8 cellular contexts compared by ENCODE assay signal in the genomic region with DNA sequence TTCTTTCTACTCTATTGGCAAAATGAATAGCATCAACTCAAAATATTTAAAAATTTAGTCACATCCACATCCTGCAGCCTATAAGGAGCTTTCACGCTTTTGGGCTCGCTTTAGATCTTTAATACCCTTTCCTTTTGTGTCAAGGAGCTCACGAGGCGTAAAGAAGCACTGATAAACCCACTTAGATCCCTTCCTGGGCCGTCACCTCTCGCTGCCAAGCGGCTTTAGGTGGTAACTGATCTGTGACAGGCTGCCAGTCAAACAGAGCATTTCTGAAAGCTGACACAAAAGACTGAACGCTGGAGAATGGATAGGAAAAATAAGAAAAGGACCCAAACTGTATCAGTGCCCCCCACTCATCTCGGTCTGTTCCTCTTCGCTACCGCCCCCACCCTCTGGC.
DNase-seq lines count a peak whose midpoint lies in the region; ATAC-seq and TF ChIP-seq lines count a peak whose summit lies in the region.

No MANE protein-coding gene starts in this region.

- no peak overlapping the region for H4K8ac ChIP-seq in mesenchymal stem cell (ENCODE audit: low read length)

- H3K9me2 ChIP-seq in OCI-LY7 (ENCODE audit: insufficient read depth, low read length) = no peaks in the 10 kb centered on the region

- no peak overlapping the region for H3K18ac ChIP-seq in mesenchymal stem cell (ENCODE audit: low read depth in 1 of 2, low read length in 2 of 2)

- BruUV-seq in OCI-LY7 (replicated peaks; lab: Mats Ljungman, UMichigan) = no TSS peak

- H3K4me1 ChIP-seq in OCI-LY7 (ENCODE audit: insufficient read depth, low read length, poor library complexity, severe bottlenecking) (no peaks in the 10 kb centered on the region), mesenchymal stem cell (ENCODE audit: control insufficient read depth, insufficient read depth, low read depth, low read length) (peaks cover 8% of the 10 kb centered on the region), body of pancreas (peaks cover 6% of the 10 kb centered on the region)

- no peaks in the 10 kb centered on the region for H3K36me3 Mint-ChIP-seq in activated T-helper 1 cell treated with anti-CD3 and anti-CD28 coated beads, Interleukin-12 subunit alpha, Interleukin-12 subunit beta, Interleukin-2, Interleukin-4 antibody, amounts not matched to agents 30 ng/mL and 10 ng/mL and 1 ng/mL, durations not matched to agents 14 hours and 24 hours and 36 hours (ENCODE audit: low read depth)

- no peak overlapping the region for H3K9ac ChIP-seq in mesenchymal stem cell (ENCODE audit: low read length)

- DNase-seq in OCI-LY7 (ENCODE audit: low spot score) (peak; percentile 1), mesenchymal stem cell (no peak), RKO (ENCODE audit: low spot score) (no peak), body of pancreas (no peak)
- DNase-seq in activated T-helper 1 cell treated with anti-CD3 and anti-CD28 coated beads, Interleukin-12 subunit alpha, Interleukin-12 subunit beta, Interleukin-2, Interleukin-4 antibody, amounts not matched to agents 30 ng/mL and 10 ng/mL and 1 ng/mL, durations not matched to agents 14 hours and 24 hours and 36 hours (ENCODE audit: low spot score) = no peak

- H4K91ac ChIP-seq in mesenchymal stem cell (ENCODE audit: low read length) = no peak overlapping the region

- H2BK5ac ChIP-seq in mesenchymal stem cell (ENCODE audit: low read depth, low read length, poor library complexity, severe bottlenecking) = no peak overlapping the region

- no peaks in the 10 kb centered on the region for H3K4me1 Mint-ChIP-seq in activated T-helper 1 cell treated with anti-CD3 and anti-CD28 coated beads, Interleukin-12 subunit alpha, Interleukin-12 subunit beta, Interleukin-2, Interleukin-4 antibody, amounts not matched to agents 30 ng/mL and 10 ng/mL and 1 ng/mL, durations not matched to agents 14 hours and 24 hours and 36 hours (ENCODE audit: low read depth)

- H3K9me3 Mint-ChIP-seq in activated T-helper 1 cell treated with anti-CD3 and anti-CD28 coated beads, Interleukin-12 subunit alpha, Interleukin-12 subunit beta, Interleukin-2, Interleukin-4 antibody, amounts not matched to agents 30 ng/mL and 10 ng/mL and 1 ng/mL, durations not matched to agents 14 hours and 24 hours and 36 hours = no peaks in the 10 kb centered on the region

- 33% methylated on average over 11 of the region's 11 CpGs for WGBS in mesenchymal stem cell
- WGBS in body of pancreas, 2 donors = 24 to 26% methylated on average over 11 of the region's 11 CpGs

- no peak overlapping the region for H2BK120ac ChIP-seq in mesenchymal stem cell (ENCODE audit: low read depth, low read length)

- intact Hi-C loops in OCI-LY7 (cut with micrococcal nuclease; ENCODE audit: unreplicated experiment) = no loop called here
- intact Hi-C loops in body of pancreas (cut with DNase I) = no loop called here
- intact Hi-C loops in activated T-helper 1 cell treated with anti-CD3 and anti-CD28 coated beads, Interleukin-12 subunit alpha, Interleukin-12 subunit beta, Interleukin-2, Interleukin-4 antibody, amounts not matched to agents 30 ng/mL and 10 ng/mL and 1 ng/mL, durations not matched to agents 14 hours and 24 hours and 36 hours (cut with micrococcal nuclease) = loop anchor here (5.0 kb wide), 1 partner anchor 1179 kb away; no protein-coding TSS in a partner anchor

- H3K27ac ChIP-seq in OCI-LY7 (ENCODE audit: low read depth, low read length, poor library complexity, severe bottlenecking) = no peak overlapping the region
- peak overlapping the region; percentile 8 for H3K27ac ChIP-seq in mesenchymal stem cell (ENCODE audit: low read length, poor library complexity, severe bottlenecking)
- H3K27ac ChIP-seq in body of pancreas = no peak overlapping the region

- H3K23ac ChIP-seq in mesenchymal stem cell (ENCODE audit: low read length in 2 of 2) = no peak overlapping the region

- no peak overlapping the region for H3K4me3 Mint-ChIP-seq in activated T-helper 1 cell treated with anti-CD3 and anti-CD28 coated beads, Interleukin-12 subunit alpha, Interleukin-12 subunit beta, Interleukin-2, Interleukin-4 antibody, amounts not matched to agents 30 ng/mL and 10 ng/mL and 1 ng/mL, durations not matched to agents 14 hours and 24 hours and 36 hours

- H3K36me3 ChIP-seq in OCI-LY7 (ENCODE audit: insufficient read depth, low read length) (no peaks in the 10 kb centered on the region), mesenchymal stem cell (ENCODE audit: control insufficient read depth in 1 of 2, insufficient read depth in 2 of 2, low read depth in 1 of 2, low read length in 2 of 2) (no peaks in the 10 kb centered on the region), body of pancreas (replicated peaks in 1 of 2; ENCODE audit: insufficient read depth in 1 of 2, low read depth in 2 of 2) (no peaks in the 10 kb centered on the region)

- POLR2A ChIA-PET in OCI-LY7 (lab: Charles Lee) = no interaction called here

- H3K79me2 ChIP-seq in OCI-LY7 (ENCODE audit: insufficient read depth, low read depth, low read length) = no peaks in the 10 kb centered on the region

- H3K9me3 ChIP-seq in OCI-LY7 (ENCODE audit: low read length) = no peaks in the 10 kb centered on the region
- H3K9me3 ChIP-seq in mesenchymal stem cell (ENCODE audit: control insufficient read depth, low read length) = no peaks in the 10 kb centered on the region
- no peaks in the 10 kb centered on the region for H3K9me3 ChIP-seq in body of pancreas

- CTCF ChIA-PET in OCI-LY7 (lab: Charles Lee; ENCODE audit: unreplicated experiment) = no interaction called here

- TF ChIP-seq CTCF in GM12873 (IDR thresholded peaks at IDR 0.05; ENCODE audit: insufficient read depth, low read depth, low read length, missing control alignments) (peak; percentile 10), OCI-LY7 (conservative IDR thresholded peaks at IDR 0.05; ENCODE audit: low read length) (no peak), body of pancreas (IDR thresholded peaks at IDR 0.05) (no peak)

- H3K27me3 ChIP-seq in mesenchymal stem cell (ENCODE audit: control insufficient read depth in 1 of 2, insufficient read depth in 1 of 2, low read length in 2 of 2) = no peaks in the 10 kb centered on the region
- H3K27me3 ChIP-seq in body of pancreas = no peaks in the 10 kb centered on the region

- no peak overlapping the region for H2BK12ac ChIP-seq in mesenchymal stem cell (ENCODE audit: low read length in 2 of 2)

- no peak overlapping the region for H3K4me2 ChIP-seq in OCI-LY7 (ENCODE audit: low read length)
- H3K4me2 ChIP-seq in mesenchymal stem cell (ENCODE audit: low read length, poor library complexity, severe bottlenecking) = peak overlapping the region; percentile 43

- no peak overlapping the region for H3K14ac ChIP-seq in mesenchymal stem cell (ENCODE audit: low read length in 2 of 2)

- no peak overlapping the region for H2AFZ ChIP-seq in OCI-LY7 (ENCODE audit: low read length)
- peak overlapping the region; percentile 10 for H2AFZ ChIP-seq in mesenchymal stem cell (ENCODE audit: low read depth, low read length)

- TF ChIP-seq POLR2A in body of pancreas (IDR thresholded peaks at IDR 0.05) = no peak

- no peak overlapping the region for H3K4me3 ChIP-seq in OCI-LY7 (ENCODE audit: low read depth, low read length, poor library complexity, severe bottlenecking)
- peak overlapping the region in 1 of 2 experiments; percentile 8 for H3K4me3 ChIP-seq in mesenchymal stem cell (ENCODE audit: insufficient read depth in 1 of 2, low read depth in 1 of 2, low read length in 2 of 2)
- no peak overlapping the region for H3K4me3 ChIP-seq in body of pancreas

- no peaks in the 10 kb centered on the region for H3K79me1 ChIP-seq in mesenchymal stem cell (replicated peaks; ENCODE audit: low read length, poor library complexity, severe bottlenecking)

- no peak overlapping the region for H2BK15ac ChIP-seq in mesenchymal stem cell (ENCODE audit: low read depth, poor library complexity, severe bottlenecking)

- H3K27ac Mint-ChIP-seq in activated T-helper 1 cell treated with anti-CD3 and anti-CD28 coated beads, Interleukin-12 subunit alpha, Interleukin-12 subunit beta, Interleukin-2, Interleukin-4 antibody, amounts not matched to agents 30 ng/mL and 10 ng/mL and 1 ng/mL, durations not matched to agents 14 hours and 24 hours and 36 hours = no peak overlapping the region

- H3K4ac ChIP-seq in mesenchymal stem cell (ENCODE audit: low read depth in 1 of 2, low read length in 2 of 2) = no peak overlapping the region

- H4K20me1 ChIP-seq in OCI-LY7 (ENCODE audit: insufficient read depth, low read length) = no peaks in the 10 kb centered on the region

- ATAC-seq in HG02610 (IDR thresholded peaks at IDR 0.05; ENCODE audit: unreplicated experiment) (peak; percentile 50), HG03439 (IDR thresholded peaks at IDR 0.05; ENCODE audit: unreplicated experiment) (no peak), body of pancreas (no peak)

- no peaks in the 10 kb centered on the region for H3K27me3 Mint-ChIP-seq in activated T-helper 1 cell treated with anti-CD3 and anti-CD28 coated beads, Interleukin-12 subunit alpha, Interleukin-12 subunit beta, Interleukin-2, Interleukin-4 antibody, amounts not matched to agents 30 ng/mL and 10 ng/mL and 1 ng/mL, durations not matched to agents 14 hours and 24 hours and 36 hours (ENCODE audit: insufficient read depth)

- no peak overlapping the region for H2AK5ac ChIP-seq in mesenchymal stem cell (ENCODE audit: low read length, severe bottlenecking)
